11 cellular contexts compared by ENCODE assay signal in genomic region chr11:10108901-10109665, GRCh38.
DNase-seq lines count a peak whose midpoint lies in the region; ATAC-seq and TF ChIP-seq lines count a peak whose summit lies in the region.
"Had no signal": no experiment of that assay in that cellular context is flagged by ENCODE, and none has a peak within 500 bp of the region (broad histone marks: within the 10 kb centered on the region; RNA-seq: fewer than 3 reads in every experiment).

No MANE protein-coding gene starts in this region.

- H3K4me3 Mint-ChIP-seq in MCF 10A (ENCODE audit: unreplicated experiment) = no peak overlapping the region
- H3K4me3 Mint-ChIP-seq in T-helper 2 cell treated with Interferon-gamma antibody and Interleukin-4, amounts not matched to agents 5 μg/mL and 100 μg/mL, for 36 hours = no peak overlapping the region
- H3K4me3 Mint-ChIP-seq: nephron progenitor cell had no signal

- peak overlapping the region; percentile 61 for H3K27ac Mint-ChIP-seq in MCF 10A (ENCODE audit: low read depth, unreplicated experiment)
- H3K27ac Mint-ChIP-seq in T-helper 2 cell treated with Interferon-gamma antibody and Interleukin-4, amounts not matched to agents 5 μg/mL and 100 μg/mL, for 36 hours = no peak overlapping the region
- H3K27ac Mint-ChIP-seq: nephron progenitor cell had no signal

- no peaks in the 10 kb centered on the region for H3K36me3 ChIP-seq in mammary epithelial cell (ENCODE audit: insufficient read depth, low read length)

- no peaks in the 10 kb centered on the region for H3K79me2 ChIP-seq in mammary epithelial cell (ENCODE audit: insufficient read depth, low read length)

- H4K20me1 ChIP-seq in mammary epithelial cell (ENCODE audit: insufficient read depth, low read length) = no peaks in the 10 kb centered on the region

- no peak overlapping the region for H3K9ac ChIP-seq in mammary epithelial cell (ENCODE audit: insufficient read depth, low read length)

- no peak overlapping the region for H3K27ac ChIP-seq in mammary epithelial cell (ENCODE audit: insufficient read depth, low read depth, low read length)
- no peak overlapping the region for H3K27ac ChIP-seq in dorsolateral prefrontal cortex

- peaks cover 7% of the 10 kb centered on the region for H3K4me1 Mint-ChIP-seq in MCF 10A (ENCODE audit: insufficient read depth, unreplicated experiment)
- no peaks in the 10 kb centered on the region for H3K4me1 Mint-ChIP-seq in T-helper 2 cell treated with Interferon-gamma antibody and Interleukin-4, amounts not matched to agents 5 μg/mL and 100 μg/mL, for 36 hours (ENCODE audit: low read depth)
- H3K4me1 Mint-ChIP-seq: nephron progenitor cell had no signal

- POLR2A ChIA-PET in MCF 10A (lab: Yijun Ruan, JAX) = interaction anchor here (1.1 to 1.6 kb wide), 3 partner anchors 11 to 22 kb away, joined by 3 to 9 read pairs (median 4); no protein-coding TSS in a partner anchor

- no peaks in the 10 kb centered on the region for H3K27me3 Mint-ChIP-seq in MCF 10A (ENCODE audit: insufficient read depth, unreplicated experiment)
- H3K27me3 Mint-ChIP-seq in T-helper 2 cell treated with Interferon-gamma antibody and Interleukin-4, amounts not matched to agents 5 μg/mL and 100 μg/mL, for 36 hours (ENCODE audit: low read depth) = peaks cover 1% of the 10 kb centered on the region

- H3K9me3 ChIP-seq in mammary epithelial cell (replicated peaks; ENCODE audit: insufficient read depth, low read length) = no peaks in the 10 kb centered on the region

- no peaks in the 10 kb centered on the region for H3K4me1 ChIP-seq in mammary epithelial cell (ENCODE audit: insufficient read depth, low read length)

- in situ Hi-C loops in mammary epithelial cell (cut with MboI; ENCODE audit: low sequenced_read_pairs in 2 of 2) (no loop called here), astrocyte of the spinal cord (cut with HindIII; ENCODE audit: low sequenced_read_pairs) (no loop called here)

- H3K4me3 ChIP-seq in mammary epithelial cell (replicated peaks in 1 of 3; ENCODE audit: insufficient read depth in 1 of 3, low read depth in 2 of 3, low read length in 3 of 3) (no peak overlapping the region), astrocyte of the spinal cord (ENCODE audit: low read depth, low read length) (no peak overlapping the region), dorsolateral prefrontal cortex (no peak overlapping the region)

- H3K36me3 Mint-ChIP-seq in MCF 10A (ENCODE audit: insufficient read depth, unreplicated experiment) = no peaks in the 10 kb centered on the region
- H3K36me3 Mint-ChIP-seq in T-helper 2 cell treated with Interferon-gamma antibody and Interleukin-4, amounts not matched to agents 5 μg/mL and 100 μg/mL, for 36 hours (ENCODE audit: low read depth) = no peaks in the 10 kb centered on the region

- WGBS in mammary epithelial cell (ENCODE audit: low coverage, missing lambda C conversion rate) = 97% methylated on average over 2 of the region's 2 CpGs

- ATAC-seq in left lobe of liver = peak; percentile 23
- no peak for ATAC-seq in HG02798 (IDR thresholded peaks at IDR 0.05; ENCODE audit: poor library complexity, unreplicated experiment)

- H2AFZ ChIP-seq in mammary epithelial cell (ENCODE audit: low read depth, low read length) = no peak overlapping the region

- H3K4me2 ChIP-seq in mammary epithelial cell (ENCODE audit: insufficient read depth, low read depth, low read length) = no peak overlapping the region

- TF ChIP-seq CTCF in MCF 10A (IDR thresholded peaks at IDR 0.05; ENCODE audit: unreplicated experiment) (no peak), mammary epithelial cell (conservative IDR thresholded peaks at IDR 0.05 in 1 of 2, IDR thresholded peaks at IDR 0.05 in 1 of 2; ENCODE audit: extremely low read depth in 1 of 2, insufficient read depth in 1 of 2, low read depth in 1 of 2, low read length in 2 of 2) (no peak), astrocyte of the spinal cord (IDR thresholded peaks at IDR 0.05; ENCODE audit: low read depth, low read length) (no peak), dorsolateral prefrontal cortex (IDR thresholded peaks at IDR 0.05 in 54 of 56, conservative IDR thresholded peaks at IDR 0.05 in 2 of 56; ENCODE audit: low read depth in 1 of 56, partially characterized antibody in 56 of 56) (no peak)

- DNase-seq in MCF 10A (ENCODE audit: unreplicated experiment) = peak; percentile 18
- DNase-seq in mammary epithelial cell = no peak
- DNase-seq in astrocyte of the spinal cord (ENCODE audit: low read depth, low spot score) = peak; percentile 53
- DNase-seq in left lobe of liver (ENCODE audit: low spot score) = no peak
- no peak for DNase-seq in T-helper 2 cell treated with Interferon-gamma antibody and Interleukin-4, amounts not matched to agents 5 μg/mL and 100 μg/mL, for 36 hours (ENCODE audit: low spot score)
- no peak for DNase-seq in activated effector memory CD4-positive, alpha-beta T cell treated with Interleukin-2 at 50 U/mL for 16 hours
- DNase-seq in dorsolateral prefrontal cortex = no peak
- DNase-seq: central memory CD4-positive, alpha-beta T cell; NCI-H510A treated with DMSO at 0.1 percent for 48 hours; nephron progenitor cell had no signal

- CTCF ChIA-PET in MCF 10A (lab: Yijun Ruan, JAX) (no interaction called here), mammary epithelial cell (lab: Charles Lee; ENCODE audit: low non-redundant PET) (no interaction called here)

- H3K27me3 ChIP-seq in mammary epithelial cell (ENCODE audit: insufficient read depth, low read length) = no peaks in the 10 kb centered on the region
- H3K27me3 ChIP-seq in dorsolateral prefrontal cortex = no peaks in the 10 kb centered on the region

- BruUV-seq in MCF 10A (replicated peaks; lab: Mats Ljungman, UMichigan) (no TSS peak), mammary epithelial cell (replicated peaks; lab: Mats Ljungman, UMichigan) (no TSS peak)

- intact Hi-C loops in MCF 10A (cut with micrococcal nuclease) (no loop called here), mammary epithelial cell (cut with micrococcal nuclease) (no loop called here), dorsolateral prefrontal cortex (cut with DNase I) (no loop called here)

- dilution Hi-C loops in mammary epithelial cell (cut with HindIII; ENCODE audit: low sequenced_read_pairs) = no loop called here

- no peaks in the 10 kb centered on the region for H3K9me3 Mint-ChIP-seq in MCF 10A (ENCODE audit: unreplicated experiment)
- no peaks in the 10 kb centered on the region for H3K9me3 Mint-ChIP-seq in T-helper 2 cell treated with Interferon-gamma antibody and Interleukin-4, amounts not matched to agents 5 μg/mL and 100 μg/mL, for 36 hours

Comparison
In these comparisons a context has a peak if more than half of its experiments do, and no peak if none do; other contexts are left out.
1. DNase-seq: peak in MCF 10A (single experiment) and astrocyte of the spinal cord (single experiment); none in mammary epithelial cell (single experiment), left lobe of liver (single experiment), T-helper 2 cell treated with Interferon-gamma antibody and Interleukin-4, amounts not matched to agents 5 μg/mL and 100 μg/mL, for 36 hours (single experiment), activated effector memory CD4-positive, alpha-beta T cell treated with Interleukin-2 at 50 U/mL for 16 hours (single experiment) and dorsolateral prefrontal cortex (0 of 10).